1 cellular context compared by ENCODE assay signal in genomic region chr18:40222736-40223135, GRCh38.
TF ChIP-seq lines count a peak whose summit lies in the region.

No MANE protein-coding gene starts in this region.

TF ChIP-seq in IMR-90, 13 proteins besides CTCF, POLR2A, EP300 and RAD21:
- TF ChIP-seq CEBPB (IDR thresholded peaks at IDR 0.05; ENCODE audit: low read depth, low read length) (peak; percentile 18; the same call in 1 of the 2 replicates), SMC3 (IDR thresholded peaks at IDR 0.05; ENCODE audit: low read depth, low read length) (no peak), FOS (IDR thresholded peaks at IDR 0.05; ENCODE audit: low read depth, low read length) (peak; percentile 28; the same call in 1 of the 2 replicates)
